ENCODE assay signal across 8 cellular contexts in the genomic region with DNA sequence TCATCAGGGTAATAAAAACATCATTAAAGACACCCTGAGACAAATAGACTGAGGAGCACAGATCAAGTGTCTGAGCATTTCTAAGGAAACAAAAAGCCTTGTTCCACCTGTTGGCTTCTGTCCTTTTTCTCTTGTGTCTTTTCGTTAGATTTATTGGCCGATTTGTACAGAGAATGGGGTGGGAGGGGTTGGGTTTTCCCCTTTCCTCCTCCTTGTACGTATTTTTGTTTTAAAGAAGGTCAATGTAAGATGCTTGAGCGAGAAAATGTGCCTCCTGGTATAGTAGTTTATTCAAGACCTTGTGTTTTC. TPM values are rescaled to one million over a fixed set of nuclear protein-coding genes. Genes with fewer than 3 reads are reported as not detected.
DNase-seq lines count a peak whose midpoint lies in the region; ATAC-seq and TF ChIP-seq lines count a peak whose summit lies in the region.

No MANE protein-coding gene starts in this region.

- H3K27me3 ChIP-seq in right lobe of liver = no peaks in the 10 kb centered on the region
- no peaks in the 10 kb centered on the region for H3K27me3 ChIP-seq in tibial artery

- no peak for TF ChIP-seq CTCF in right lobe of liver (IDR thresholded peaks at IDR 0.05)
- no peak for TF ChIP-seq CTCF in tibial artery (IDR thresholded peaks at IDR 0.05)

- peaks cover 7% of the 10 kb centered on the region for H3K4me1 Mint-ChIP-seq in activated naive CD4-positive, alpha-beta T cell treated with anti-CD3 and anti-CD28 coated beads, Interleukin-2, amount 10 ng/mL, durations not matched to agents 7 days and 5 days

- peaks cover 0 to 11% (median 2%) of the 10 kb centered on the region in 4 donors for H3K4me1 ChIP-seq in right lobe of liver
- H3K4me1 ChIP-seq in tibial artery = peaks cover 0 to 46% (median 21%) of the 10 kb centered on the region in 4 donors

- no peak overlapping the region for H3K27ac ChIP-seq in right lobe of liver
- peak overlapping the region; percentile 95 to 96 for H3K27ac ChIP-seq in tibial artery

- peaks cover 5% of the 10 kb centered on the region for H3K36me3 Mint-ChIP-seq in activated naive CD4-positive, alpha-beta T cell treated with anti-CD3 and anti-CD28 coated beads, Interleukin-2, amount 10 ng/mL, durations not matched to agents 7 days and 5 days
- H3K36me3 Mint-ChIP-seq in activated naive CD4-positive, alpha-beta T cell treated with anti-CD3 and anti-CD28 coated beads, Interleukin-2, amount 50 U/mL, for 72 hours = peaks cover 6 to 12% of the 10 kb centered on the region in 2 donors

- H3K9me3 ChIP-seq in right lobe of liver = no peaks in the 10 kb centered on the region
- no peaks in the 10 kb centered on the region for H3K9me3 ChIP-seq in tibial artery

- no peak for DNase-seq in activated naive CD4-positive, alpha-beta T cell treated with anti-CD3 and anti-CD28 coated beads, Interleukin-2, amount 10 ng/mL, durations not matched to agents 7 days and 5 days
- no peak for DNase-seq in activated naive CD4-positive, alpha-beta T cell treated with anti-CD3 and anti-CD28 coated beads, Interleukin-2, amount 50 U/mL, for 72 hours (ENCODE audit: low spot score in 2 of 2)
- peak; percentile 26 for DNase-seq in astrocyte of the hippocampus (ENCODE audit: low read depth, low spot score)
- DNase-seq in right lobe of liver = no peak
- no peak for DNase-seq in tibial artery
- no peak for DNase-seq in AML-193 (lab: John Stamatoyannopoulos, UW)
- no peak for DNase-seq in NCI-H2029 (lab: John Stamatoyannopoulos, UW)

- CTCF ChIA-PET in activated naive CD4-positive, alpha-beta T cell treated with anti-CD3 and anti-CD28 coated beads, Interleukin-2, amount 10 ng/mL, durations not matched to agents 7 days and 5 days (lab: Charles Lee) = no interaction called here

- peaks cover 6% of the 10 kb centered on the region for H3K9me3 Mint-ChIP-seq in activated naive CD4-positive, alpha-beta T cell treated with anti-CD3 and anti-CD28 coated beads, Interleukin-2, amount 10 ng/mL, durations not matched to agents 7 days and 5 days
- peaks cover 0 to 6% of the 10 kb centered on the region in 2 donors for H3K9me3 Mint-ChIP-seq in activated naive CD4-positive, alpha-beta T cell treated with anti-CD3 and anti-CD28 coated beads, Interleukin-2, amount 50 U/mL, for 72 hours

- 50% methylated on average over 4 of the region's 4 CpGs for WGBS in right lobe of liver (ENCODE audit: insufficient coverage, low coverage, low lambda C conversion rate, missing lambda C conversion rate)

- no peak overlapping the region for H3K4me3 Mint-ChIP-seq in activated naive CD4-positive, alpha-beta T cell treated with anti-CD3 and anti-CD28 coated beads, Interleukin-2, amount 10 ng/mL, durations not matched to agents 7 days and 5 days

- no peak for ATAC-seq in activated naive CD4-positive, alpha-beta T cell treated with anti-CD3 and anti-CD28 coated beads, Interleukin-2, amount 50 U/mL, for 72 hours
- ATAC-seq in right lobe of liver (no peak), HG02885 (IDR thresholded peaks at IDR 0.05; ENCODE audit: poor library complexity, unreplicated experiment) (no peak)

- H3K27me3 Mint-ChIP-seq in activated naive CD4-positive, alpha-beta T cell treated with anti-CD3 and anti-CD28 coated beads, Interleukin-2, amount 10 ng/mL, durations not matched to agents 7 days and 5 days = peaks cover 4% of the 10 kb centered on the region

- no peak for TF ChIP-seq POLR2A in right lobe of liver (IDR thresholded peaks at IDR 0.05)

- H3K36me3 ChIP-seq in right lobe of liver (no peaks in the 10 kb centered on the region), tibial artery (no peaks in the 10 kb centered on the region)

- intact Hi-C loops in right lobe of liver (cut with DNase I) (no loop called here), tibial artery (cut with DNase I; ENCODE audit: low total_unique reads) (loop anchor here (10.0 kb wide), 1 partner anchor 48 kb away; no protein-coding TSS in a partner anchor)

- H3K27ac Mint-ChIP-seq in activated naive CD4-positive, alpha-beta T cell treated with anti-CD3 and anti-CD28 coated beads, Interleukin-2, amount 10 ng/mL, durations not matched to agents 7 days and 5 days = peak overlapping the region; percentile 21
- H3K27ac Mint-ChIP-seq in activated naive CD4-positive, alpha-beta T cell treated with anti-CD3 and anti-CD28 coated beads, Interleukin-2, amount 50 U/mL, for 72 hours = peak overlapping the region in 1 of 2 donors; percentile 39

- H3K4me3 ChIP-seq in right lobe of liver (peak overlapping the region in 2 of 3 donors; percentile 54 to 55), tibial artery (peak overlapping the region; percentile 69 to 76)

RNA-seq across cellular contexts. Expression of gene BCL9, which starts 1.2 kb away (rescaled TPM):
- 10 to 100 TPM; 24.8 to 34.3 TPM for total RNA-seq in activated naive CD4-positive, alpha-beta T cell treated with anti-CD3 and anti-CD28 coated beads, Interleukin-2, amount 50 U/mL, for 72 hours
- 1 to 10 TPM; 4.2 to 7.4 (median 7.1) TPM for total RNA-seq in right lobe of liver

Comparison
In these comparisons a context has a peak if more than half of its experiments do, and no peak if none do; other contexts are left out.
1. H3K27ac ChIP-seq: peak in tibial artery (2 of 2); none in right lobe of liver (0 of 3).